11 cellular contexts compared by ENCODE assay signal in the genomic region with DNA sequence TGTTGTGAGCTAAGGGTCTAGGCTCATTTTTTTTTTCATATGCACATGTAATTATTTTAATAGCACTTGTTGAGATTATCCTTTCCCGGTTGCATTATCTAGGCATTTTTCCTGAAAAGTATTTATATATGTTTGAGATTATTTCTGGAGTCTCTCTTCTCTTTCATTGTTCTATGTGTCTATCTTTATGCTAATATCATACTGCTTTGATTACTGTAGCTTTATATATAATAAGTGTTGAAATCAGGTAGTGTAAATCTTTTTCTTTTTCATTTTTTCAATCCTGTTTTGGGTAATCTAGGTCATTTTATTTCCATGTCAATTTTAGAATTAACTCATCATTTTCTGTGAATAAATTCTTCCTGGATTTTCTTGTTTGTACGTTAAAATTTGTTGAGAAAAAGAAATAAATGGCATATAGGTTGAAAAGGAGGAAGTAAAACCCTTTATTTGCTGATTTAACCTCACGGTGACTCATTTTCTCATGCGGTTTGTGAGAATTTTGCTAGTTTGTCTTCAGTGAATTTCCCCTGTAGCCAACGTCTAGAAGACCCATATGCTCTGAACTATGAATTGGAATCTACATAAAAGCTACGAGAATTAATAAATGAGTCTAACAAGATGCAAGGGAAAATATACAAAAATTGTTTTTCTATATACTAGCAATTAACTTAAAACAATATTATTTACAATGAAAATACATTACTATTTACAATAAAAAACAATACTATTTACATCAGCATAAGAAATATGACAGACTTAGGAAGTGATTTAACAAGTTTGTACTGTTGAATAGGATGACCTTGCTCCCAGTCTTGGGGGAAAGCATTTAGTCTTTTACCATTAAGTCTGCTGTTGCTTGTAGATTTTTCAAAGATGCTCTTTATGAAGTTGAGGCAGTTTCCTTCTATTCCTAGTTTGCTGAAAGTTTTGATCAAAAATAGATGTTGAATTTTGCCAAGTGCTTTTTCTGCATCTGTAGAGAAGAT. TPM values are rescaled to one million over a fixed set of nuclear protein-coding genes. Genes with fewer than 3 reads are reported as not detected.
DNase-seq lines count a peak whose midpoint lies in the region; ATAC-seq and TF ChIP-seq lines count a peak whose summit lies in the region.
"Had no signal": no experiment of that assay in that cellular context is flagged by ENCODE, and none has a peak within 500 bp of the region (broad histone marks: within the 10 kb centered on the region; RNA-seq: fewer than 3 reads in every experiment).

No MANE protein-coding gene starts in this region.

- peaks cover 0 to 5% (median 0%) of the 10 kb centered on the region in 7 donors for H3K27me3 ChIP-seq in heart right ventricle
- H3K27me3 ChIP-seq: MG63 had no signal

- H3K36me3 Mint-ChIP-seq in activated B cell treated with CpG ODN at 0.5 μM for 24 hours (ENCODE audit: low read depth): no peaks in the 10 kb centered on the region
- peaks cover 6% of the 10 kb centered on the region for H3K36me3 Mint-ChIP-seq in T-helper 2 cell treated with Interferon-gamma antibody and Interleukin-4, amounts not matched to agents 5 μg/mL and 100 μg/mL, for 36 hours (ENCODE audit: low read depth)

- CTCF ChIA-PET in activated B cell treated with CpG ODN at 0.5 μM for 24 hours (lab: Charles Lee): no interaction called here

- H3K27me3 Mint-ChIP-seq in activated B cell treated with CpG ODN at 0.5 μM for 24 hours: no peaks in the 10 kb centered on the region
- peaks cover 42% of the 10 kb centered on the region for H3K27me3 Mint-ChIP-seq in T-helper 2 cell treated with Interferon-gamma antibody and Interleukin-4, amounts not matched to agents 5 μg/mL and 100 μg/mL, for 36 hours (ENCODE audit: low read depth)

- TF ChIP-seq CTCF in activated B cell treated with CpG ODN at 0.5 μM for 24 hours (IDR thresholded peaks at IDR 0.05) (no peak), heart right ventricle (IDR thresholded peaks at IDR 0.05) (no peak)

- intact Hi-C loops in activated B cell treated with CpG ODN at 0.5 μM for 24 hours (cut with micrococcal nuclease) (loop anchor here (1.0 kb wide), 1 partner anchor 23 kb away; no protein-coding TSS in a partner anchor), heart right ventricle (cut with DNase I) (no loop called here)

- no peak overlapping the region for H3K27ac ChIP-seq in heart right ventricle
- H3K27ac ChIP-seq: skin epidermis had no signal

- H3K4me3 Mint-ChIP-seq in activated B cell treated with CpG ODN at 0.5 μM for 24 hours: peak overlapping the region; percentile 8
- no peak overlapping the region for H3K4me3 Mint-ChIP-seq in T-helper 2 cell treated with Interferon-gamma antibody and Interleukin-4, amounts not matched to agents 5 μg/mL and 100 μg/mL, for 36 hours

- no peak overlapping the region for H3K4me3 ChIP-seq in heart right ventricle
- H3K4me3 ChIP-seq: MG63, skin epidermis had no signal

- H3K9me3 ChIP-seq in heart right ventricle: peaks cover 0 to 18% (median 0%) of the 10 kb centered on the region in 11 donors

- peaks cover 15% of the 10 kb centered on the region for H3K4me1 Mint-ChIP-seq in activated B cell treated with CpG ODN at 0.5 μM for 24 hours
- peaks cover 10% of the 10 kb centered on the region for H3K4me1 Mint-ChIP-seq in T-helper 2 cell treated with Interferon-gamma antibody and Interleukin-4, amounts not matched to agents 5 μg/mL and 100 μg/mL, for 36 hours (ENCODE audit: low read depth)

- DNase-seq in activated B cell treated with CpG ODN at 0.5 μM for 24 hours (no peak), Ammon's horn (ENCODE audit: low spot score) (no peak), heart right ventricle (no peak)
- no peak for DNase-seq in activated CD4-positive, CD25-positive, alpha-beta regulatory T cell treated with anti-CD3 and anti-CD28 coated beads, Interleukin-2, amount 50 U/mL, for 72 hours
- no peak for DNase-seq in T-helper 2 cell treated with Interferon-gamma antibody and Interleukin-4, amounts not matched to agents 5 μg/mL and 100 μg/mL, for 36 hours (ENCODE audit: low spot score)
- DNase-seq: caudate nucleus, MG63 had no signal

- no peaks in the 10 kb centered on the region for H3K4me1 ChIP-seq in heart right ventricle

- H3K36me3 ChIP-seq in heart right ventricle: no peaks in the 10 kb centered on the region
- H3K36me3 ChIP-seq: MG63 had no signal

- POLR2A ChIA-PET in activated B cell treated with CpG ODN at 0.5 μM for 24 hours (lab: Charles Lee): interaction anchor here (1.6 kb wide), 1 partner anchor 23 kb away, joined by 5 read pairs; no protein-coding TSS in a partner anchor

- ATAC-seq in GM18511 (IDR thresholded peaks at IDR 0.05; ENCODE audit: unreplicated experiment) (peak; percentile 99), GM21619 (IDR thresholded peaks at IDR 0.05; ENCODE audit: unreplicated experiment) (peak; percentile 97), HG03460 (IDR thresholded peaks at IDR 0.05; ENCODE audit: unreplicated experiment) (peak; percentile 97), activated B cell treated with CpG ODN at 0.5 μM for 24 hours (ENCODE audit: low read depth) (peak; percentile 88), heart right ventricle (no peak)

- H3K27ac Mint-ChIP-seq in activated B cell treated with CpG ODN at 0.5 μM for 24 hours: no peak overlapping the region
- H3K27ac Mint-ChIP-seq in T-helper 2 cell treated with Interferon-gamma antibody and Interleukin-4, amounts not matched to agents 5 μg/mL and 100 μg/mL, for 36 hours: no peak overlapping the region

- WGBS in heart right ventricle, 2 donors: 65 to 80% methylated on average over 6 of the region's 6 CpGs

- peaks cover 12% of the 10 kb centered on the region for H3K9me3 Mint-ChIP-seq in activated B cell treated with CpG ODN at 0.5 μM for 24 hours
- H3K9me3 Mint-ChIP-seq in T-helper 2 cell treated with Interferon-gamma antibody and Interleukin-4, amounts not matched to agents 5 μg/mL and 100 μg/mL, for 36 hours: peaks cover 17% of the 10 kb centered on the region

RNA-seq across cellular contexts. Expression of gene SYT16, which starts 54.7 kb away (rescaled TPM):
- total RNA-seq in activated B cell treated with CpG ODN at 0.5 μM for 24 hours (0.05 and 0.09 TPM in 2 replicates), heart right ventricle (under 1 TPM in 5 of 10 donors, not detected in 5; 0.02 to 0.19 (median 0.13) TPM)
- polyA plus RNA-seq in heart right ventricle: under 1 TPM in 1 of 2 donors, not detected in 1; 0.01 TPM

Comparison
In these comparisons a context has a peak if more than half of its experiments do, and no peak if none do; other contexts are left out.
1. ATAC-seq: peak in GM18511 (single experiment), GM21619 (single experiment), HG03460 (single experiment) and activated B cell treated with CpG ODN at 0.5 μM for 24 hours (single experiment); none in heart right ventricle (0 of 8).